In the genomic region with DNA sequence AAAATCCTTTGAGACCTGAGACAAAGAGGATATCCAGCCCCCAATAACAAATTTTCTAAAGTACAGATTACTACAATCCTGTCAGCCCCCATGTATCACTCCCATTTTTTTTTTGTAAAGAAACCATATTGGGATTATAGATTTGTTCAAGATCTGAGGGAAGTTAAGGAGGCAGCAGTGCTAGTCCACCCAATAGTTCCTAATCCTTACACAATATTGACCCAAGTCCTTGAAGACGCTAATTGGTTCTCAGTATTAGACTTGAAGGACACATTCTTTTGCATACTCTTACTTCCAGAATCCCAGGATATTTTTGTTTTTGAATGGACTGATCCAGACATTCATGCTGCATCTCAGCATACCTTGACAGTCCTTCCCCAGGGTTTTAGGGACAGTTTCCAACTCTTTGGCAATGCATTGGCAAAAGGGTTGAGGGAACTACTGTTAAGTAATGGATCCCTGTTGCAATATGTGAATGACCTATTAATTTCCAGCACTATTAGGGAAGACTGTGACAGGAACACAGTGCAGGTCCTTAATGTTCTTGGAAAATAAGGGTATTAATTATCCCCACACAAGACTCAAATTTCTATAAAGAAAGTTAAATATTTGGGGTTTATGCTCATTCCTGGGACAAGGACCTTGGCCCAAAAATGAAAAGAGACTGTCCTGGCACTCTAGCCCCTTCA, we compare ENCODE assay signal across 35 cellular contexts.
"Had no signal": no experiment of that assay in that cellular context is flagged by ENCODE, and none has a peak within 500 bp of the region (broad histone marks: within the 10 kb centered on the region; RNA-seq: fewer than 3 reads in every experiment).

No MANE protein-coding gene starts in this region.

- H3K4me3 ChIP-seq: MG63 had no signal

- DNase-seq: Karpas-422, Kasumi-1, KG1, MG63, MM.1S, MV-4-11, NCI-H1048, NCI-H1092, NCI-H1092 treated with DMSO at 0.1 percent for 48 hours, NCI-H1105, NCI-H1105 treated with DMSO at 0.1 percent for 48 hours, NCI-H1417, NCI-H1417 treated with DMSO at 0.1 percent for 48 hours, NCI-H1436, NCI-H1436 treated with DMSO at 0.1 percent for 48 hours, NCI-H146, NCI-H1694, NCI-H1694 treated with DMSO at 0.1 percent for 48 hours, NCI-H187, NCI-H187 treated with DMSO at 0.1 percent for 48 hours, NCI-H1930, NCI-H2029, NCI-H2029 treated with DMSO at 0.1 percent for 48 hours, NCI-H2081, NCI-H2081 treated with DMSO at 0.1 percent for 48 hours, NCI-H2107, NCI-H2171, NCI-H2171 treated with DMSO at 0.1 percent for 48 hours, NCI-H2227 treated with DMSO at 0.1 percent for 48 hours, NCI-H226, NCI-H345, NCI-H446, NCI-H446 treated with DMSO at 0.1 percent for 48 hours, NCI-H510A had no signal

- H3K36me3 ChIP-seq: MG63 had no signal

- H3K27ac ChIP-seq: KMS-11 had no signal

- H3K27me3 ChIP-seq: MG63 had no signal

- H3K9me3 ChIP-seq: MG63 had no signal
